In genomic region chr10:104209575-104210198, GRCh38 we compare ENCODE assay signal across 8 cellular contexts. TPM values are rescaled to one million over a fixed set of nuclear protein-coding genes. Genes with fewer than 3 reads are reported as not detected.
DNase-seq lines count a peak whose midpoint lies in the region; ATAC-seq and TF ChIP-seq lines count a peak whose summit lies in the region.

No MANE protein-coding gene starts in this region.

- H3K27ac ChIP-seq in 22Rv1 (no peak overlapping the region), esophagus squamous epithelium (no peak overlapping the region)

- DNase-seq in GDM1 (lab: John Stamatoyannopoulos, UW) = peak; percentile 1
- peak; percentile 43 for DNase-seq in NCI-H1694 (lab: John Stamatoyannopoulos, UW)
- peak; percentile 50 for DNase-seq in WTC11 (ENCODE audit: low spot score)
- DNase-seq in esophagus squamous epithelium (lab: John Stamatoyannopoulos, UW) = no peak
- DNase-seq in nephron progenitor cell = peak; percentile 34

- H3K4me1 Mint-ChIP-seq in WTC11 (no peaks in the 10 kb centered on the region), nephron progenitor cell (peaks cover 10% of the 10 kb centered on the region)

- POLR2A ChIA-PET in WTC11 (lab: Charles Lee) = no interaction called here

- H3K9me3 ChIP-seq in esophagus squamous epithelium = no peaks in the 10 kb centered on the region

- H3K36me3 ChIP-seq in esophagus squamous epithelium = no peaks in the 10 kb centered on the region

- TF ChIP-seq POLR2A in esophagus squamous epithelium (IDR thresholded peaks at IDR 0.05) = no peak

- ATAC-seq in WTC11 (peak; percentile 86), esophagus mucosa (no peak), GM21723 (IDR thresholded peaks at IDR 0.05; ENCODE audit: unreplicated experiment) (no peak)

- no peaks in the 10 kb centered on the region for H3K4me1 ChIP-seq in esophagus squamous epithelium

- H3K9me3 Mint-ChIP-seq in WTC11 (no peaks in the 10 kb centered on the region), nephron progenitor cell (no peaks in the 10 kb centered on the region)

- H3K27me3 ChIP-seq in esophagus squamous epithelium = peaks cover 0 to 9% (median 0%) of the 10 kb centered on the region in 4 donors

- no peak overlapping the region for H3K4me3 Mint-ChIP-seq in WTC11
- no peak overlapping the region for H3K4me3 Mint-ChIP-seq in nephron progenitor cell

- H3K36me3 Mint-ChIP-seq in WTC11 (no peaks in the 10 kb centered on the region), nephron progenitor cell (ENCODE audit: low read depth) (peaks cover 8% of the 10 kb centered on the region)

- 26 to 42% methylated on average over 2 of the region's 2 CpGs for WGBS in esophagus squamous epithelium, 2 donors

- no peak overlapping the region for H3K27ac Mint-ChIP-seq in WTC11
- no peak overlapping the region for H3K27ac Mint-ChIP-seq in nephron progenitor cell

- TF ChIP-seq CTCF in 22Rv1 (IDR thresholded peaks at IDR 0.05) = peak; percentile 74
- TF ChIP-seq CTCF in WTC11 (IDR thresholded peaks at IDR 0.05) = peak; percentile 21; the same call in 1 of the 2 replicates
- TF ChIP-seq CTCF in esophagus squamous epithelium (IDR thresholded peaks at IDR 0.05) = peak; percentile 16 to 58 (median 40)
- peak; percentile 62 for TF ChIP-seq CTCF in nephron progenitor cell (IDR thresholded peaks at IDR 0.05)

- no peak overlapping the region for H3K4me3 ChIP-seq in esophagus squamous epithelium

- H3K27me3 Mint-ChIP-seq in WTC11 (ENCODE audit: low read depth) (no peaks in the 10 kb centered on the region; the same call in 1 of the 2 replicates), nephron progenitor cell (ENCODE audit: low read depth, poor library complexity) (no peaks in the 10 kb centered on the region)

- intact Hi-C loops in esophagus squamous epithelium (cut with DNase I) = no loop called here

- CTCF ChIA-PET in WTC11 (lab: Charles Lee) = interaction anchor here (1.2 to 1.9 kb wide), 3 partner anchors 164 to 227 kb away, joined by 3 to 7 read pairs (median 6); no protein-coding TSS in a partner anchor

TF ChIP-seq in WTC11, 78 proteins besides CTCF, POLR2A, EP300 and RAD21:
- TF ChIP-seq GRHL2 (CRISPR knock-in tag; IDR thresholded peaks at IDR 0.05; ENCODE audit: insufficient replicate concordance, severe bottlenecking) = no peak
- TF ChIP-seq ZMAT4 (CRISPR knock-in tag; IDR thresholded peaks at IDR 0.05) = no peak
- TF ChIP-seq FOXK1 (CRISPR knock-in tag; IDR thresholded peaks at IDR 0.05) = no peak
- no peak for TF ChIP-seq ATF2 (CRISPR knock-in tag; IDR thresholded peaks at IDR 0.05; ENCODE audit: borderline replicate concordance, low read depth)
- TF ChIP-seq E2F5 (CRISPR knock-in tag; IDR thresholded peaks at IDR 0.05) = no peak
- no peak for TF ChIP-seq JAZF1 (CRISPR knock-in tag; IDR thresholded peaks at IDR 0.05)
- no peak for TF ChIP-seq CBFB (CRISPR knock-in tag; IDR thresholded peaks at IDR 0.05; ENCODE audit: low read depth)
- TF ChIP-seq ZNF138 (CRISPR knock-in tag; conservative IDR thresholded peaks at IDR 0.05) = no peak
- TF ChIP-seq ZNF121 (CRISPR knock-in tag; IDR thresholded peaks at IDR 0.05) = no peak

RNA-seq across cellular contexts. Expression of gene CFAP43, which starts 22.5 kb away (rescaled TPM):
- total RNA-seq in WTC11 (2021) = 0.42 to 0.69 TPM (median 0.44 TPM) in 3 replicates
- under 1 TPM in 2 of 4 donors, not detected in 2; 0.19 to 0.38 TPM for total RNA-seq in esophagus squamous epithelium
- not detected for total RNA-seq in esophagus mucosa

RNA-seq across cellular contexts. Expression of gene GSTO1, which starts 45.0 kb away (rescaled TPM):
- total RNA-seq in WTC11 (2021) = 87.9 to 99.5 TPM (median 99.2 TPM) in 3 replicates
- 100 to 1,000 TPM in 1 of 4 donors, 10 to 100 TPM in 3; 43.8 to 115 (median 78.0) TPM for total RNA-seq in esophagus squamous epithelium
- 52.4 TPM for total RNA-seq in esophagus mucosa

RNA-seq across cellular contexts. Expression of gene GSTO2, which starts 59.3 kb away (rescaled TPM):
- 10.7 to 18.7 TPM (median 17.6 TPM) in 3 replicates for total RNA-seq in WTC11 (2021)
- total RNA-seq in esophagus squamous epithelium = 10 to 100 TPM in 2 of 4 donors, 1 to 10 TPM in 2; 6.1 to 20.6 (median 13.8) TPM
- total RNA-seq in esophagus mucosa = 25.1 TPM

Comparison
In these comparisons a context has a peak if more than half of its experiments do, and no peak if none do; other contexts are left out.
1. CTCF ChIP-seq: peak in every context shown above with its lines; median percentile 74 in 22Rv1; 62 in nephron progenitor cell; 40 in esophagus squamous epithelium; 21 in WTC11.